In the genomic region with DNA sequence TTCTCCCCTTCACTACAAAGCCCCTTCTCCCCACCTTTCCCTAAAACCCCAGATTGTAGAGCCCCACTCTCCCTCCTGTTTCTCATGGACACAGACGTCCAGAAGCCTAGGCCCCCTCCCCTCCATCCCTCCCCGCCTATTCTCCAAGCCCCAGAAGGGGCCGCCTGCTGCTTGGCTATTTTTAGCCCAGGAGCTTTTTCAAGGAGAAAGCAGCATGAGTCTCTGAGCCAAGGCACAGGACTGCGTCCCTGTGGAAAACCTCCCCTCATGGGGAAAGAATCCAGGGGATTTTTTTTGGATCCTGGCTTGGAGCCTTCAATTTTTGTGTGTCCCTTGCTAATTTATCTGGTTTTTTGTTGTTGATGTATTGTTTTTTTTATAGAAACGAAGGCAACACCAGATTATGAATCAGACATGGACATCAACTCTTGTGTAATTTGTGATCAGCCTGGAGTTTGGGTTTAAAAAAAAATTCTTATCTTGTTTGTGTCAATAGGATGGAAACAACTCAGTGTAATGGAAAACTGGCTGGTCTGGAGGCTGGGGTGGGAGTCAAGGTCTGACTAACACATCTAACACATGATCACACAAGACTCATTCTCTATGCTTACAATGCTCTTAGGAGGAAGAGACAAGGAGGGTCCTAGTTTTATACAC, we compare ENCODE assay signal across 11 cellular contexts. TPM values are rescaled to one million over a fixed set of nuclear protein-coding genes. Genes with fewer than 3 reads are reported as not detected.
DNase-seq lines count a peak whose midpoint lies in the region; ATAC-seq and TF ChIP-seq lines count a peak whose summit lies in the region.
"Had no signal": no experiment of that assay in that cellular context is flagged by ENCODE, and none has a peak within 500 bp of the region (broad histone marks: within the 10 kb centered on the region; RNA-seq: fewer than 3 reads in every experiment).

No MANE protein-coding gene starts in this region.

- H3K27me3 ChIP-seq in dorsolateral prefrontal cortex = no peaks in the 10 kb centered on the region
- H3K27me3 ChIP-seq in right lobe of liver = no peaks in the 10 kb centered on the region
- peaks cover 0 to 21% (median 6%) of the 10 kb centered on the region in 5 donors for H3K27me3 ChIP-seq in subcutaneous abdominal adipose tissue (ENCODE audit: control insufficient read depth in 5 of 5, insufficient read depth in 4 of 5, low read length in 5 of 5)

- TF ChIP-seq CTCF in dorsolateral prefrontal cortex (IDR thresholded peaks at IDR 0.05 in 54 of 56, conservative IDR thresholded peaks at IDR 0.05 in 2 of 56; ENCODE audit: low read depth in 1 of 56, partially characterized antibody in 56 of 56) (no peak), right lobe of liver (IDR thresholded peaks at IDR 0.05) (no peak)

- H3K27ac ChIP-seq in dorsolateral prefrontal cortex (peak overlapping the region in 46 of 59 donors; percentile 0 to 90 (median 42)), right lobe of liver (peak overlapping the region in 2 of 3 donors; percentile 49 to 72), subcutaneous abdominal adipose tissue (ENCODE audit: low read depth, low read length) (peak overlapping the region; percentile 79)

- H3K4me3 ChIP-seq in dorsolateral prefrontal cortex (no peak overlapping the region), right lobe of liver (no peak overlapping the region), subcutaneous abdominal adipose tissue (ENCODE audit: low read depth in 1 of 5, low read length in 5 of 5) (peak overlapping the region in 1 of 5 donors; percentile 8)

- H3K27me3 Mint-ChIP-seq in activated naive CD8-positive, alpha-beta T cell treated with anti-CD3 and anti-CD28 coated beads, Interleukin-2, amount 50 U/mL, for 24 hours = peaks cover 30% of the 10 kb centered on the region

- TF ChIP-seq POLR2A in right lobe of liver (IDR thresholded peaks at IDR 0.05) = no peak

- no peak overlapping the region for H3K4me3 Mint-ChIP-seq in activated naive CD8-positive, alpha-beta T cell treated with anti-CD3 and anti-CD28 coated beads, Interleukin-2, amount 50 U/mL, for 24 hours
- H3K4me3 Mint-ChIP-seq: T-cell had no signal

- H3K9me3 ChIP-seq in right lobe of liver (no peaks in the 10 kb centered on the region), subcutaneous abdominal adipose tissue (ENCODE audit: control insufficient read depth in 5 of 5, low read length in 5 of 5) (peaks cover 0 to 5% (median 0%) of the 10 kb centered on the region in 5 donors)

- intact Hi-C loops in dorsolateral prefrontal cortex (cut with DNase I) (loop anchor here in 1 of 2 donors (5.0 kb wide), 1 partner anchor 33 kb away; no protein-coding TSS in a partner anchor), right lobe of liver (cut with DNase I) (loop anchor here in 1 of 2 donors (10.0 kb wide), 1 partner anchor 136 kb away; no protein-coding TSS in a partner anchor)

- H3K36me3 Mint-ChIP-seq in activated naive CD8-positive, alpha-beta T cell treated with anti-CD3 and anti-CD28 coated beads, Interleukin-2, amount 50 U/mL, for 24 hours (ENCODE audit: low read depth) = no peaks in the 10 kb centered on the region
- H3K36me3 Mint-ChIP-seq: T-cell had no signal

- peak in 3 of 4 donors; percentile 33 to 70 (median 40) for ATAC-seq in right lobe of liver
- ATAC-seq in activated naive CD8-positive, alpha-beta T cell treated with anti-CD3 and anti-CD28 coated beads, Interleukin-2, amount 50 U/mL, for 24 hours = no peak
- ATAC-seq in HG02642 (IDR thresholded peaks at IDR 0.05; ENCODE audit: poor library complexity, unreplicated experiment) = no peak
- ATAC-seq: T-cell had no signal

- H3K36me3 ChIP-seq in right lobe of liver (no peaks in the 10 kb centered on the region), subcutaneous abdominal adipose tissue (ENCODE audit: control insufficient read depth in 5 of 5, insufficient read depth in 5 of 5, low read length in 5 of 5) (no peaks in the 10 kb centered on the region)

- peak overlapping the region in 1 of 5 donors; percentile 38 for H3K9ac ChIP-seq in subcutaneous abdominal adipose tissue (ENCODE audit: low read length in 5 of 5)

- H3K4me1 Mint-ChIP-seq in activated naive CD8-positive, alpha-beta T cell treated with anti-CD3 and anti-CD28 coated beads, Interleukin-2, amount 50 U/mL, for 24 hours = no peaks in the 10 kb centered on the region
- H3K4me1 Mint-ChIP-seq: T-cell had no signal

- no peak overlapping the region for H3K27ac Mint-ChIP-seq in activated naive CD8-positive, alpha-beta T cell treated with anti-CD3 and anti-CD28 coated beads, Interleukin-2, amount 50 U/mL, for 24 hours
- H3K27ac Mint-ChIP-seq: T-cell had no signal

- H3K4me1 ChIP-seq in right lobe of liver = no peaks in the 10 kb centered on the region
- peaks cover 3 to 32% (median 20%) of the 10 kb centered on the region in 5 donors for H3K4me1 ChIP-seq in subcutaneous abdominal adipose tissue (ENCODE audit: control insufficient read depth in 5 of 5, insufficient read depth in 5 of 5, low read length in 5 of 5)

- 38% methylated on average over 4 of the region's 5 CpGs for WGBS in right lobe of liver (ENCODE audit: insufficient coverage, low coverage, low lambda C conversion rate, missing lambda C conversion rate)

- peaks cover 7% of the 10 kb centered on the region for H3K9me3 Mint-ChIP-seq in activated naive CD8-positive, alpha-beta T cell treated with anti-CD3 and anti-CD28 coated beads, Interleukin-2, amount 50 U/mL, for 24 hours

- DNase-seq in NCI-H69 (lab: John Stamatoyannopoulos, UW) (peak; percentile 65), dorsolateral prefrontal cortex (no peak), right lobe of liver (no peak), SIG-M5 treated with dmso at 0.1 percent for 504 hours (lab: John Stamatoyannopoulos, UW; ENCODE audit: unreplicated experiment) (no peak)
- no peak for DNase-seq in stimulated activated CD4-positive, alpha-beta T cell treated with anti-CD3 and anti-CD28 coated beads, Interleukin-4, amount 100 ng/mL, for 24 hours
- no peak for DNase-seq in activated naive CD8-positive, alpha-beta T cell treated with anti-CD3 and anti-CD28 coated beads, Interleukin-2, amount 50 U/mL, for 24 hours
- DNase-seq: activated naive CD4-positive, alpha-beta T cell treated with anti-CD3 and anti-CD28 coated beads, Interleukin-2, amount 50 U/mL, for 16 hours had no signal

RNA-seq across cellular contexts. Expression of a gene that starts 17.4 kb away (rescaled TPM):
- under 1 TPM in 13 of 120 experiments, not detected in 107; 0.25 to 0.59 (median 0.35) TPM for total RNA-seq in dorsolateral prefrontal cortex
- not detected for total RNA-seq in right lobe of liver
- total RNA-seq: lung microvascular endothelial cell, T-cell had no signal

RNA-seq across cellular contexts. Expression of a gene that starts 35.7 kb away (rescaled TPM):
- total RNA-seq in dorsolateral prefrontal cortex (10 to 100 TPM in 113 of 120 experiments, 1 to 10 TPM in 7; 5.0 to 38.8 (median 17.8) TPM), right lobe of liver (10 to 100 TPM in 4 of 6 experiments, 1 to 10 TPM in 2; 7.3 to 32.2 (median 15.4) TPM)

Comparison
In these comparisons a context has a peak if more than half of its experiments do, and no peak if none do; other contexts are left out.
1. ATAC-seq: peak in right lobe of liver (3 of 4); none in activated naive CD8-positive, alpha-beta T cell treated with anti-CD3 and anti-CD28 coated beads, Interleukin-2, amount 50 U/mL, for 24 hours (single experiment) and HG02642 (single experiment).
2. Peak in every context shown above with its lines, with median percentiles within 50 percentile points of each other: H3K27ac ChIP-seq.